In the genomic region with DNA sequence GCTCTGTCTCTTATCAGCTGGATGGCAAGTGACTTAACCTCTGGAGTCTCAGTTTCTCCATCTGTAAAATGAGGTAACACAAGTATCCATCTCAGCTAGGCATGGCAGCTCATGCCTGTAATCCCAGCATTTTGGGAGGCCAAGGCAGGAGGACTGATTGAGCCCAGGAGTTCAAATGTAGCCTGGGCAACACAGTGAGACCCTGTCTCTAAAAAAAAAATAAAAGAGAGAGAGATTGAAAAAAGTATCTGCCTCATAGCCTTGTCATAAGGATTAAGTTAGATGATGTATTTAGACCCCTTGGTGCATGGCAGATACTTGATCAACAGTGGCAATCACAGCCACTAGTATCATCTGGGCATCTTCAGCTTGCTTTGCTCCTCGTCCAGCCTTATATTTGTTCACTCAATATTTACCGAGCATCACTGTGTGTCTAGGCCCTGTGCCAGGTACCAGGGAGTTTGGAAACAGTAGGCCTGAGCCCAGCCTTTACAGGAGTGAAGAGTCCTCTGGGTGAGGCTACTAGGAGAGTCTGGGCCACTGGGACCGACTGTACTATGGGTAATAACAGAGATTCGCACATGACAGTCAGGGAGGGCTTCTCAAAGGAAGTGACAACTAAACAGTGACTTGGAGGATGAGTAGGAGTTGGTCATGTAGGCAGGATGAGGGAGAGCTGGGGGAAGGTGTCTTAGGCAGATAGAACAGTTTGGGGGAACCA, we compare ENCODE assay signal across 1 cellular context.
TF ChIP-seq lines count a peak whose summit lies in the region.

No MANE protein-coding gene starts in this region.

TF ChIP-seq in HepG2, 621 proteins besides CTCF, POLR2A, EP300 and RAD21 (continued from another document and continues in another):
- TF ChIP-seq NCOA2 (CRISPR knock-in tag; IDR thresholded peaks at IDR 0.05) (peak; percentile 71), HMG20B (CRISPR knock-in tag; conservative IDR thresholded peaks at IDR 0.05) (peak; percentile 57; the same call in 1 of the 2 replicates), SALL1 (CRISPR knock-in tag; IDR thresholded peaks at IDR 0.05) (peak; percentile 77), HOXA3 (CRISPR knock-in tag; IDR thresholded peaks at IDR 0.05) (peak; percentile 63; the same call in 1 of the 2 replicates), ELF3 (CRISPR knock-in tag; IDR thresholded peaks at IDR 0.05) (peak; percentile 45; the same call in 1 of the 2 replicates), ZSCAN9 (CRISPR knock-in tag; IDR thresholded peaks at IDR 0.05; ENCODE audit: borderline replicate concordance) (0 out of 2 replicates have a peak, but pooled peaks have one; percentile 66), PHF21A (CRISPR knock-in tag; IDR thresholded peaks at IDR 0.05) (0 out of 2 replicates have a peak, but pooled peaks have one; percentile 33), NR2F6 (IDR thresholded peaks at IDR 0.05) (peak; percentile 32; the same call in 1 of the 2 replicates), NR2F6 (CRISPR knock-in tag; IDR thresholded peaks at IDR 0.05) (peak; percentile 53; the same call in 1 of the 2 replicates), NR2C2 (CRISPR knock-in tag; IDR thresholded peaks at IDR 0.05; ENCODE audit: borderline replicate concordance) (peak; percentile 24; the same call in 1 of the 2 replicates), TARDBP (CRISPR knock-in tag; IDR thresholded peaks at IDR 0.05) (peak; percentile 72), SMC3 (IDR thresholded peaks at IDR 0.05; ENCODE audit: low read length) (peak; percentile 27; the same call in 1 of the 2 replicates), ZNF780A (CRISPR knock-in tag; IDR thresholded peaks at IDR 0.05) (0 out of 2 replicates have a peak, but pooled peaks have one; percentile 53), ZNF660 (CRISPR knock-in tag; IDR thresholded peaks at IDR 0.05; ENCODE audit: borderline replicate concordance, low read depth) (no peak), ZNF670 (CRISPR knock-in tag; IDR thresholded peaks at IDR 0.05; ENCODE audit: borderline replicate concordance) (no peak), ZNF614 (CRISPR knock-in tag; IDR thresholded peaks at IDR 0.05; ENCODE audit: borderline replicate concordance) (peak; percentile 42; the same call in 1 of the 2 replicates), HNRNPUL1 (IDR thresholded peaks at IDR 0.05; ENCODE audit: low read depth, low read length) (no peak), RFX1 (IDR thresholded peaks at IDR 0.05) (no peak), ZHX2 (IDR thresholded peaks at IDR 0.05; ENCODE audit: low read depth) (no peak), ZHX2 (CRISPR knock-in tag; IDR thresholded peaks at IDR 0.05; ENCODE audit: borderline replicate concordance) (no peak), SKIL (CRISPR knock-in tag; IDR thresholded peaks at IDR 0.05; ENCODE audit: borderline replicate concordance) (peak; percentile 62), ERF (CRISPR knock-in tag; IDR thresholded peaks at IDR 0.05) (peak; percentile 28; the same call in 1 of the 2 replicates), TEAD2 (CRISPR knock-in tag; IDR thresholded peaks at IDR 0.05) (no peak), SMAD3 (CRISPR knock-in tag; IDR thresholded peaks at IDR 0.05) (peak; percentile 53; the same call in 1 of the 2 replicates), TSC22D2 (CRISPR knock-in tag; IDR thresholded peaks at IDR 0.05; ENCODE audit: borderline replicate concordance) (peak; percentile 37; the same call in 1 of the 2 replicates), HNF1A (IDR thresholded peaks at IDR 0.05; ENCODE audit: low read depth) (no peak), HNF1A (CRISPR knock-in tag; IDR thresholded peaks at IDR 0.05; ENCODE audit: borderline replicate concordance) (peak; percentile 60; the same call in 1 of the 2 replicates), ZNF205 (CRISPR knock-in tag; IDR thresholded peaks at IDR 0.05) (peak; percentile 86; the same call in 1 of the 2 replicates), ZNF317 (CRISPR knock-in tag; IDR thresholded peaks at IDR 0.05) (peak; percentile 76; the same call in 1 of the 2 replicates), TMF1 (CRISPR knock-in tag; IDR thresholded peaks at IDR 0.05; ENCODE audit: low read depth) (no peak), ZNF484 (CRISPR knock-in tag; IDR thresholded peaks at IDR 0.05; ENCODE audit: borderline replicate concordance, low read depth) (no peak), RFXAP (CRISPR knock-in tag; IDR thresholded peaks at IDR 0.05; ENCODE audit: borderline replicate concordance) (no peak), SNAPC2 (CRISPR knock-in tag; IDR thresholded peaks at IDR 0.05) (no peak), SNAPC5 (CRISPR knock-in tag; IDR thresholded peaks at IDR 0.05; ENCODE audit: borderline replicate concordance) (no peak), FOXJ3 (CRISPR knock-in tag; IDR thresholded peaks at IDR 0.05; ENCODE audit: borderline replicate concordance) (peak; percentile 57; the same call in 1 of the 2 replicates), RFX3 (CRISPR knock-in tag; IDR thresholded peaks at IDR 0.05) (no peak)
- TF ChIP-seq, protein P1, sequence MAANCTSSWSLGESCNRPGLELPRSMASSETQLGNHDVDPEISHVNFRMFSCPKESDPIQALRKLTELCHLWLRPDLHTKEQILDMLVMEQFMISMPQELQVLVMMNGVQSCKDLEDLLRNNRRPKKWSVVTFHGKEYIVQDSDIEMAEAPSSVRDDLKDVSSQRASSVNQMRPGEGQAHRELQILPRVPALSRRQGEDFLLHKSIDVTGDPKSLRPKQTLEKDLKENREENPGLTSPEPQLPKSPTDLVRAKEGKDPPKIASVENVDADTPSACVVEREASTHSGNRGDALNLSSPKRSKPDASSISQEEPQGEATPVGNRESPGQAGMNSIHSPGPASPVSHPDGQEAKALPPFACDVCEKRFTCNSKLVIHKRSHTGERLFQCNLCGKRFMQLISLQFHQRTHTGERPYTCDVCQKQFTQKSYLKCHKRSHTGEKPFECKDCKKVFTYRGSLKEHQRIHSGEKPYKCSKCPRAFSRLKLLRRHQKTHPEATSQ (CRISPR knock-in tag; IDR thresholded peaks at IDR 0.05; ENCODE audit: borderline replicate concordance), result 0 out of 2 replicates have a peak, but pooled peaks have one; percentile 33
- TF ChIP-seq, protein P2, sequence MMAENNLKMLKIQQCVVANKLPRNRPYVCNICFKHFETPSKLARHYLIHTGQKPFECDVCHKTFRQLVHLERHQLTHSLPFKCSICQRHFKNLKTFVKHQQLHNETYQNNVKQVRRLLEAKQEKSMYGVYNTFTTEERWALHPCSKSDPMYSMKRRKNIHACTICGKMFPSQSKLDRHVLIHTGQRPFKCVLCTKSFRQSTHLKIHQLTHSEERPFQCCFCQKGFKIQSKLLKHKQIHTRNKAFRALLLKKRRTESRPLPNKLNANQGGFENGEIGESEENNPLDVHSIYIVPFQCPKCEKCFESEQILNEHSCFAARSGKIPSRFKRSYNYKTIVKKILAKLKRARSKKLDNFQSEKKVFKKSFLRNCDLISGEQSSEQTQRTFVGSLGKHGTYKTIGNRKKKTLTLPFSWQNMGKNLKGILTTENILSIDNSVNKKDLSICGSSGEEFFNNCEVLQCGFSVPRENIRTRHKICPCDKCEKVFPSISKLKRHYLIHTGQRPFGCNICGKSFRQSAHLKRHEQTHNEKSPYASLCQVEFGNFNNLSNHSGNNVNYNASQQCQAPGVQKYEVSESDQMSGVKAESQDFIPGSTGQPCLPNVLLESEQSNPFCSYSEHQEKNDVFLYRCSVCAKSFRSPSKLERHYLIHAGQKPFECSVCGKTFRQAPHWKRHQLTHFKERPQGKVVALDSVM (CRISPR knock-in tag; IDR thresholded peaks at IDR 0.05), result peak; percentile 81
- TF ChIP-seq, protein P3, sequence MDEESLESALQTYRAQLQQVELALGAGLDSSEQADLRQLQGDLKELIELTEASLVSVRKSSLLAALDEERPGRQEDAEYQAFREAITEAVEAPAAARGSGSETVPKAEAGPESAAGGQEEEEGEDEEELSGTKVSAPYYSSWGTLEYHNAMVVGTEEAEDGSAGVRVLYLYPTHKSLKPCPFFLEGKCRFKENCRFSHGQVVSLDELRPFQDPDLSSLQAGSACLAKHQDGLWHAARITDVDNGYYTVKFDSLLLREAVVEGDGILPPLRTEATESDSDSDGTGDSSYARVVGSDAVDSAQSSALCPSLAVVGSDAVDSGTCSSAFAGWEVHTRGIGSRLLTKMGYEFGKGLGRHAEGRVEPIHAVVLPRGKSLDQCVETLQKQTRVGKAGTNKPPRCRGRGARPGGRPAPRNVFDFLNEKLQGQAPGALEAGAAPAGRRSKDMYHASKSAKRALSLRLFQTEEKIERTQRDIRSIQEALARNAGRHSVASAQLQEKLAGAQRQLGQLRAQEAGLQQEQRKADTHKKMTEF (CRISPR knock-in tag; IDR thresholded peaks at IDR 0.05), result peak; percentile 70; the same call in 1 of the 2 replicates
- TF ChIP-seq, protein P4, sequence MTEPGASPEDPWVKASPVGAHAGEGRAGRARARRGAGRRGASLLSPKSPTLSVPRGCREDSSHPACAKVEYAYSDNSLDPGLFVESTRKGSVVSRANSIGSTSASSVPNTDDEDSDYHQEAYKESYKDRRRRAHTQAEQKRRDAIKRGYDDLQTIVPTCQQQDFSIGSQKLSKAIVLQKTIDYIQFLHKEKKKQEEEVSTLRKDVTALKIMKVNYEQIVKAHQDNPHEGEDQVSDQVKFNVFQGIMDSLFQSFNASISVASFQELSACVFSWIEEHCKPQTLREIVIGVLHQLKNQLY (CRISPR knock-in tag; IDR thresholded peaks at IDR 0.05), result 0 out of 2 replicates have a peak, but pooled peaks have one; percentile 24
